Comparison of ENCODE assay signal across 22 cellular contexts in genomic region chr18:9924371-9924943, GRCh38. TPM values are rescaled to one million over a fixed set of nuclear protein-coding genes. Genes with fewer than 3 reads are reported as not detected.
A peak's percentile ranks its signal among the peaks of the same experiment; 100 is the strongest.
DNase-seq lines count a peak whose midpoint lies in the region; ATAC-seq and TF ChIP-seq lines count a peak whose summit lies in the region.
"Had no signal": no experiment of that assay in that cellular context is flagged by ENCODE, and none has a peak within 500 bp of the region (broad histone marks: within the 10 kb centered on the region; RNA-seq: fewer than 3 reads in every experiment).

No MANE protein-coding gene starts in this region.

- H3K4me1 Mint-ChIP-seq in chondrocyte (ENCODE audit: low read depth) = peaks cover 55% of the 10 kb centered on the region

- H4K20me1 ChIP-seq in SK-N-SH (ENCODE audit: insufficient read depth) (peaks cover 100% of the 10 kb centered on the region), MM.1S (ENCODE audit: insufficient read depth, low read length) (peaks cover 98% of the 10 kb centered on the region)

- H3K36me3 ChIP-seq in SK-N-SH (replicated peaks in 1 of 2; ENCODE audit: control insufficient read depth in 1 of 2, insufficient read depth in 2 of 2, low read length in 1 of 2) = peaks cover 2 to 12% of the 10 kb centered on the region in 2 experiments
- no peaks in the 10 kb centered on the region for H3K36me3 ChIP-seq in HEK293 (ENCODE audit: control insufficient read depth in 2 of 2, insufficient read depth in 1 of 2, low read length in 2 of 2)
- H3K36me3 ChIP-seq in rectal smooth muscle tissue (ENCODE audit: control insufficient read depth, insufficient read depth, low read length) = no peaks in the 10 kb centered on the region
- no peaks in the 10 kb centered on the region for H3K36me3 ChIP-seq in MM.1S (replicated peaks; ENCODE audit: insufficient read depth, low read length)
- H3K36me3 ChIP-seq: brain microvascular endothelial cell, left lung, ovary, Peyer's patch, suprapubic skin had no signal

- POLR2A ChIA-PET in SK-N-SH (lab: Yijun Ruan, JAX) = no interaction called here
- POLR2A ChIA-PET in HEK293 (lab: Yijun Ruan, JAX) = interaction anchor here (3.8 kb wide), 1 partner anchor 10 kb away, joined by 22 read pairs; the partner anchor contains the start of gene VAPA

- TF ChIP-seq RAD21 in SK-N-SH (IDR thresholded peaks at IDR 0.05; ENCODE audit: low read length) = no peak

- H3K9me2 ChIP-seq in SK-N-SH (no peaks in the 10 kb centered on the region), MM.1S (replicated peaks; ENCODE audit: insufficient read depth, low read length) (no peaks in the 10 kb centered on the region)

- no peaks in the 10 kb centered on the region for H3K27me3 Mint-ChIP-seq in chondrocyte (ENCODE audit: low read depth)

- CTCF ChIA-PET in SK-N-SH (lab: Yijun Ruan, JAX) = interaction anchor here (1.2 kb wide), 1 partner anchor 26 kb away, joined by 4 read pairs; no protein-coding TSS in a partner anchor
- CTCF ChIA-PET in HEK293 (lab: Yijun Ruan, JAX) = interaction anchor here (0.7 kb wide), 1 partner anchor 125 kb away, joined by 4 read pairs; no protein-coding TSS in a partner anchor

- DNase-seq in SK-N-SH = no peak
- no peak for DNase-seq in chondrocyte (ENCODE audit: low spot score)
- DNase-seq in MM.1S = no peak
- no peak for DNase-seq in stimulated activated naive CD4-positive, alpha-beta T cell (lab: John Stamatoyannopoulos, UW)
- DNase-seq: activated naive CD4-positive, alpha-beta T cell treated with Interleukin-2 at 50 U/mL for 16 hours; brain microvascular endothelial cell; dermis blood vessel endothelial cell; left lung; NCI-H1417 treated with DMSO at 0.1 percent for 48 hours; ovary; Peyer's patch; stimulated activated CD4-positive, alpha-beta T cell treated with anti-CD3 and anti-CD28 coated beads, Interleukin-2, amount 100 ng/mL, for 48 hours had no signal

- peaks cover 100% of the 10 kb centered on the region for H3K79me2 ChIP-seq in SK-N-SH (ENCODE audit: insufficient read depth)
- peaks cover 100% of the 10 kb centered on the region for H3K79me2 ChIP-seq in MM.1S (ENCODE audit: low read length)

- H3K4me3 ChIP-seq in SK-N-SH (ENCODE audit: low read depth in 2 of 2, low read length in 1 of 2) (no peak overlapping the region), HEK293 (ENCODE audit: low read depth, low read length) (no peak overlapping the region), rectal smooth muscle tissue (ENCODE audit: low read length) (no peak overlapping the region), MM.1S (ENCODE audit: low read length) (no peak overlapping the region)
- H3K4me3 ChIP-seq: BLaER1 treated with 17β-estradiol and CSF1 and Interleukin-3, amounts not matched to agents 10 nM and 100 nM; left lung; ovary; Peyer's patch; SK-N-MC; suprapubic skin had no signal

- H3K4me1 ChIP-seq in SK-N-SH (ENCODE audit: control insufficient read depth in 1 of 2, insufficient read depth in 2 of 2, low read depth in 1 of 2, low read length in 1 of 2) (peaks cover 3 to 53% of the 10 kb centered on the region in 2 experiments; a peak in 3 of 4 replicates), HEK293 (ENCODE audit: control insufficient read depth, insufficient read depth, low read length) (peaks cover 54% of the 10 kb centered on the region), rectal smooth muscle tissue (ENCODE audit: control insufficient read depth, insufficient read depth, low read length) (peaks cover 39% of the 10 kb centered on the region), MM.1S (ENCODE audit: low read length) (peaks cover 14% of the 10 kb centered on the region)

- H3K36me3 Mint-ChIP-seq in chondrocyte (ENCODE audit: low read depth) = no peaks in the 10 kb centered on the region

- H3F3A ChIP-seq in SK-N-SH (replicated peaks; ENCODE audit: insufficient read depth) (peaks cover 31% of the 10 kb centered on the region), MM.1S (ENCODE audit: insufficient read depth, low read length) (no peaks in the 10 kb centered on the region)

- H3K27me3 ChIP-seq in SK-N-SH (ENCODE audit: insufficient read depth) (no peaks in the 10 kb centered on the region), rectal smooth muscle tissue (ENCODE audit: control insufficient read depth, insufficient read depth, low read length) (no peaks in the 10 kb centered on the region), MM.1S (replicated peaks; ENCODE audit: insufficient read depth, low read length) (no peaks in the 10 kb centered on the region)
- H3K27me3 ChIP-seq: BLaER1 treated with 17β-estradiol and CSF1 and Interleukin-3, amounts not matched to agents 10 nM and 100 nM; brain microvascular endothelial cell; left lung; ovary; Peyer's patch; suprapubic skin had no signal

- ATAC-seq in SK-N-SH treated with all-trans-retinoic acid at 6 μM for 48 hours = no peak
- no peak for ATAC-seq in HG02642 (IDR thresholded peaks at IDR 0.05; ENCODE audit: poor library complexity, unreplicated experiment)
- ATAC-seq: left lung had no signal

- WGBS in SK-N-SH (ENCODE audit: low lambda C conversion rate) = 77% methylated on average over 4 of the region's 4 CpGs

- H3K9ac ChIP-seq in SK-N-SH (peak overlapping the region; percentile 30; the same call in 1 of the 2 replicates), rectal smooth muscle tissue (ENCODE audit: low read length) (no peak overlapping the region), MM.1S (ENCODE audit: low read length) (no peak overlapping the region)

- no peaks in the 10 kb centered on the region for H3K9me3 Mint-ChIP-seq in chondrocyte (ENCODE audit: low read depth)

- TF ChIP-seq CTCF in SK-N-SH (IDR thresholded peaks at IDR 0.05) = no peak
- no peak for TF ChIP-seq CTCF in HEK293 (tag by site-specific recombination; IDR thresholded peaks at IDR 0.05)
- TF ChIP-seq CTCF in chondrocyte (IDR thresholded peaks at IDR 0.05) = no peak
- TF ChIP-seq CTCF in MM.1S (IDR thresholded peaks at IDR 0.05; ENCODE audit: low read length) = no peak

- TF ChIP-seq EP300 in SK-N-SH (IDR thresholded peaks at IDR 0.05; ENCODE audit: borderline replicate concordance in 1 of 2, low read depth in 1 of 2, low read length in 1 of 2) = no peak

- H3K9me3 ChIP-seq in SK-N-SH (no peaks in the 10 kb centered on the region), HEK293 (ENCODE audit: control insufficient read depth, insufficient read depth, low read depth, low read length) (no peaks in the 10 kb centered on the region), MM.1S (replicated peaks; ENCODE audit: insufficient read depth, low read length) (no peaks in the 10 kb centered on the region)
- H3K9me3 ChIP-seq: BLaER1 treated with 17β-estradiol and CSF1 and Interleukin-3, amounts not matched to agents 10 nM and 100 nM; left lung; ovary; Peyer's patch; suprapubic skin had no signal

- no peak overlapping the region for H2AFZ ChIP-seq in SK-N-SH (ENCODE audit: low read depth)
- no peak overlapping the region for H2AFZ ChIP-seq in MM.1S (ENCODE audit: low read length)

- no peak overlapping the region for H3K4me3 Mint-ChIP-seq in chondrocyte (ENCODE audit: unreplicated experiment)

- peak overlapping the region; percentile 60 for H3K27ac Mint-ChIP-seq in chondrocyte (ENCODE audit: unreplicated experiment)

- H3K27ac ChIP-seq in SK-N-SH (ENCODE audit: low read depth in 2 of 2, low read length in 1 of 2) = peak overlapping the region in 1 of 2 experiments; percentile 71; a peak in 2 of 4 replicates
- H3K27ac ChIP-seq in HEK293 (ENCODE audit: extremely low read depth, low read depth, low read length) = no peak overlapping the region
- peak overlapping the region; percentile 48 for H3K27ac ChIP-seq in rectal smooth muscle tissue (ENCODE audit: low read depth, low read length)
- H3K27ac ChIP-seq in MM.1S (ENCODE audit: low read length) = no peak overlapping the region
- H3K27ac ChIP-seq: 22Rv1; BLaER1 treated with 17β-estradiol and CSF1 and Interleukin-3, amounts not matched to agents 10 nM and 100 nM; brain microvascular endothelial cell; ovary; suprapubic skin had no signal

- H3K4me2 ChIP-seq in SK-N-SH (peak overlapping the region; percentile 25; the same call in 1 of the 2 replicates), MM.1S (ENCODE audit: low read depth, low read length) (no peak overlapping the region)

TF ChIP-seq in SK-N-SH, 30 proteins besides CTCF, POLR2A, EP300 and RAD21:
- no peak for TF ChIP-seq RFX5 (IDR thresholded peaks at IDR 0.05; ENCODE audit: low read length)
- no peak for TF ChIP-seq TAF1 (IDR thresholded peaks at IDR 0.05; ENCODE audit: borderline replicate concordance, low read depth, low read length)
- TF ChIP-seq FOXJ3 (CRISPR knock-in tag; IDR thresholded peaks at IDR 0.05) = no peak

TF ChIP-seq in SK-N-SH treated with all-trans-retinoic acid at 6 μM for 48 hours, 23 proteins besides CTCF, POLR2A, EP300 and RAD21 (continues in another document):
- no peak for TF ChIP-seq CSRNP3 (CRISPR knock-in tag; IDR thresholded peaks at IDR 0.05)

TF ChIP-seq in HEK293, 187 proteins besides CTCF, POLR2A, EP300 and RAD21 (continues in another document):
- peak; percentile 64 for TF ChIP-seq ZNF629 (tag by site-specific recombination; IDR thresholded peaks at IDR 0.05)

RNA-seq across cellular contexts. Expression of gene VAPA, which starts 10.6 kb away (rescaled TPM):
- 109 and 129 TPM in 2 replicates for polyA plus RNA-seq in SK-N-SH (2012; rRNA removed)
- polyA plus RNA-seq in SK-N-SH (2012; cell fraction: cytosol; rRNA removed) = 167 and 214 TPM in 2 replicates
- polyA plus RNA-seq in SK-N-SH (2012; cell fraction: nucleus; rRNA removed) = 25.1 and 62.3 TPM in 2 replicates
- total RNA-seq in chondrocyte = 125 to 143 TPM (median 141 TPM) in 3 replicates

RNA-seq across cellular contexts. Expression of gene TXNDC2, which starts 38.7 kb away (rescaled TPM):
- polyA plus RNA-seq in SK-N-SH (2012; rRNA removed) = 0.06 and 0.07 TPM in 2 replicates
- polyA plus RNA-seq in SK-N-SH (2012; cell fraction: cytosol; rRNA removed) = 0.08 TPM in 2 replicates
- polyA plus RNA-seq in SK-N-SH (2012; cell fraction: nucleus; rRNA removed) = 0.06 and 0.07 TPM in 2 replicates
- total RNA-seq in chondrocyte = 0.17 to 0.41 TPM (median 0.28 TPM) in 3 replicates
- total RNA-seq: dermis blood vessel endothelial cell, epithelial cell of proximal tubule, Peyer's patch, skeletal muscle tissue, suprapubic skin had no signal
